Comparison of ENCODE assay signal across 7 cellular contexts in genomic region chr10:12492016-12492415, GRCh38.
"Had no signal": no experiment of that assay in that cellular context is flagged by ENCODE, and none has a peak within 500 bp of the region (broad histone marks: within the 10 kb centered on the region; RNA-seq: fewer than 3 reads in every experiment).

No MANE protein-coding gene starts in this region.

- H3K4me3 Mint-ChIP-seq: HFFc6, IgD-negative memory B cell had no signal

- H3K9me3 Mint-ChIP-seq: HFFc6, IgD-negative memory B cell had no signal

- DNase-seq: GM23248, GOT3, H7, HFFc6 had no signal

- H3K27ac Mint-ChIP-seq: HFFc6, IgD-negative memory B cell had no signal

- ATAC-seq: HCT116, HepG2 had no signal

- H3K27me3 Mint-ChIP-seq: IgD-negative memory B cell had no signal
